Comparison of ENCODE assay signal across 8 cellular contexts in genomic region chr2:15159751-15160177, GRCh38.
DNase-seq lines count a peak whose midpoint lies in the region; ATAC-seq and TF ChIP-seq lines count a peak whose summit lies in the region.
"Had no signal": no experiment of that assay in that cellular context is flagged by ENCODE, and none has a peak within 500 bp of the region (broad histone marks: within the 10 kb centered on the region; RNA-seq: fewer than 3 reads in every experiment).

No MANE protein-coding gene starts in this region.

- TF ChIP-seq POLR2A in esophagus squamous epithelium (IDR thresholded peaks at IDR 0.05) (no peak), GM18505 (IDR thresholded peaks at IDR 0.05; ENCODE audit: borderline replicate concordance, extremely low read depth, insufficient read depth, insufficient read length) (no peak)

- in situ Hi-C loops in G401 (cut with HindIII; ENCODE audit: low sequenced_read_pairs) (no loop called here), Panc1 (cut with HindIII; ENCODE audit: low pct_unique_long_range_greater_than_20kb, low sequenced_read_pairs) (no loop called here)

- POLR2A ChIA-PET in Panc1 (lab: Charles Lee), result no interaction called here

- H3K4me1 ChIP-seq in Panc1 (ENCODE audit: control insufficient read depth, insufficient read depth, low read length) (no peaks in the 10 kb centered on the region), esophagus squamous epithelium (peaks cover 7 to 19% (median 10%) of the 10 kb centered on the region in 3 donors), psoas muscle (no peaks in the 10 kb centered on the region)

- H3K36me3 ChIP-seq in Panc1 (ENCODE audit: control insufficient read depth, insufficient read depth, low read length) (no peaks in the 10 kb centered on the region), esophagus squamous epithelium (no peaks in the 10 kb centered on the region), psoas muscle (ENCODE audit: insufficient read depth in 1 of 2, low read depth in 1 of 2) (no peaks in the 10 kb centered on the region)

- DNase-seq in G401 (ENCODE audit: low spot score) (peak; percentile 16), HuH-7 (ENCODE audit: low spot score) (peak; percentile 32), Panc1 (ENCODE audit: low read depth, low spot score) (peak; percentile 15), esophagus squamous epithelium (lab: John Stamatoyannopoulos, UW) (no peak), psoas muscle (no peak)

- H3K9me3 ChIP-seq in Panc1 (ENCODE audit: control insufficient read depth, insufficient read depth, low read depth, low read length), result no peaks in the 10 kb centered on the region
- H3K9me3 ChIP-seq in esophagus squamous epithelium, result no peaks in the 10 kb centered on the region
- no peaks in the 10 kb centered on the region for H3K9me3 ChIP-seq in psoas muscle

- CTCF ChIA-PET in Panc1 (lab: Charles Lee), result interaction anchor here (0.7 kb wide), 1 partner anchor 100 kb away, joined by 3 read pairs; no protein-coding TSS in a partner anchor

- TF ChIP-seq CTCF in Panc1 (IDR thresholded peaks at IDR 0.05), result peak; percentile 78
- peak in 4 of 6 experiments; percentile 16 to 53 (median 38) for TF ChIP-seq CTCF in esophagus squamous epithelium (IDR thresholded peaks at IDR 0.05)
- TF ChIP-seq CTCF in psoas muscle (IDR thresholded peaks at IDR 0.05), result peak; percentile 14

- intact Hi-C loops in Panc1 (cut with micrococcal nuclease; ENCODE audit: unreplicated experiment) (no loop called here), esophagus squamous epithelium (cut with DNase I) (no loop called here), psoas muscle (cut with DNase I) (no loop called here)

- H3K27me3 ChIP-seq in Panc1 (ENCODE audit: control insufficient read depth, insufficient read depth, low read length) (no peaks in the 10 kb centered on the region), esophagus squamous epithelium (no peaks in the 10 kb centered on the region), psoas muscle (ENCODE audit: insufficient read depth in 3 of 3, low read length in 2 of 3) (no peaks in the 10 kb centered on the region)

- no TSS peak for BruUV-seq in Panc1 (replicated peaks; lab: Mats Ljungman, UMichigan)

- H3K4me3 ChIP-seq in Panc1 (ENCODE audit: low read depth in 2 of 2, low read length in 2 of 2) (no peak overlapping the region), esophagus squamous epithelium (no peak overlapping the region), psoas muscle (no peak overlapping the region)
- H3K4me3 ChIP-seq: skin epidermis had no signal

- whole genome bisulfite sequencing in esophagus squamous epithelium, 2 donors, result 16 to 21% methylated on average over 3 of the region's 3 CpGs
- WGBS in psoas muscle, 3 donors, result 24 to 30% (median 30%) methylated on average over 3 of the region's 3 CpGs

- ATAC-seq in Panc1 (0 out of 2 replicates have a peak, but pooled peaks have one; percentile 53), psoas muscle (no peak), HG03025 (IDR thresholded peaks at IDR 0.05; ENCODE audit: low FRiP score, unreplicated experiment) (no peak), GM18505 (IDR thresholded peaks at IDR 0.05; ENCODE audit: unreplicated experiment) (no peak)

- H3K27ac ChIP-seq in Panc1 (ENCODE audit: low read length), result no peak overlapping the region
- H3K27ac ChIP-seq in esophagus squamous epithelium, result no peak overlapping the region
- H3K27ac ChIP-seq in psoas muscle, result no peak overlapping the region
- H3K27ac ChIP-seq: skin epidermis had no signal

Comparison
In these comparisons a context has a peak if more than half of its experiments do, and no peak if none do; other contexts are left out.
1. DNase-seq: peak in G401 (single experiment), HuH-7 (single experiment) and Panc1 (single experiment); none in esophagus squamous epithelium (single experiment) and psoas muscle (0 of 2).
2. CTCF ChIP-seq: peak in every context shown above with its lines; median percentile 78 in Panc1; 38 in esophagus squamous epithelium; 14 in psoas muscle.